Comparison of ENCODE assay signal across 19 cellular contexts in the genomic region with DNA sequence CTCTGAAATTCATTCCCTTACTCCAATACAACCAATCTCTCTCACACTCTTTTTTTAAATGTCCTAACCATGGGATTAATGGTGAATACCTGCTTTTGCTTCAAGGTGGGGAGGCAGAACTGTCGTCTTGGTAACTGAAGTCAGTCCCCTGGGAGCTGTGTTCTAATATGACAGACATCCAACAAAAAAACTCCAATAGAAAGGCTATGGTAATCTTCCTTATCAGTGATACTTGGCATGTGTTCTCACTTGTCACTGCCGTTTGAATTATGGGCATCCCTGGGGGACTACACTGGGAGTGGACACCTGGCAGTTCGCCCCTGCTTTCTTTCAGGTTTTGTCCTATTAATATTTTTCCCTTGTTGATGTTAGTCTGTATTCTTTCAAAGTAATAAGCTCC.
"Had no signal": no experiment of that assay in that cellular context is flagged by ENCODE, and none has a peak within 500 bp of the region (broad histone marks: within the 10 kb centered on the region; RNA-seq: fewer than 3 reads in every experiment).

No MANE protein-coding gene starts in this region.

- ATAC-seq: activated CD8-positive, alpha-beta T cell treated with anti-CD3 and anti-CD28 coated beads for 36 hours; activated T-helper 17 cell treated with anti-CD3 and anti-CD28 coated beads, Interleukin-2, amount 50 U/mL, for 72 hours; gastroesophageal sphincter; heart left ventricle; left lobe of liver had no signal

- DNase-seq: activated CD4-positive, alpha-beta T cell treated with anti-CD3 and anti-CD28 coated beads for 48 hours; activated CD4-positive, CD25-positive, alpha-beta regulatory T cell; activated CD8-positive, alpha-beta T cell treated with anti-CD3 and anti-CD28 coated beads for 36 hours; activated naive CD4-positive, alpha-beta T cell; activated naive CD8-positive, alpha-beta T cell treated with anti-CD3 and anti-CD28 coated beads for 36 hours; activated T-cell treated with anti-CD3 and anti-CD28 coated beads, Interleukin-2, amount 50 U/mL, for 1 hour; amniotic stem cell; effector CD8-positive, alpha-beta T cell; heart left ventricle; kidney; nephron progenitor cell; occipital lobe; retina; stimulated activated CD4-positive, alpha-beta T cell treated with anti-CD3 and anti-CD28 coated beads, Interleukin-1b, Interleukin-23, amount 100 ng/mL, for 48 hours; stimulated activated naive CD4-positive, alpha-beta T cell treated with Interleukin-2 at 50 U/mL for 16 hours; tibial artery had no signal
